ENCODE assay signal across 1 cellular context in genomic region chr4:86934147-86934771, GRCh38.
TF ChIP-seq lines count a peak whose summit lies in the region.

No MANE protein-coding gene starts in this region.

TF ChIP-seq in neural cell, 6 proteins besides CTCF, POLR2A, EP300 and RAD21 (continued from another document):
- TF ChIP-seq MXI1 (conservative IDR thresholded peaks at IDR 0.05; ENCODE audit: poor library complexity, severe bottlenecking) = no peak
- no peak for TF ChIP-seq POLR2AphosphoS5 (IDR thresholded peaks at IDR 0.05)
- no peak for TF ChIP-seq EZH2 (IDR thresholded peaks at IDR 0.05; ENCODE audit: borderline replicate concordance, insufficient read depth, low read length, poor library complexity, severe bottlenecking)
TF ChIP-seq in neural cell: peak in this region for 0.
